In genomic region chr11:119550330-119550729, GRCh38 we compare ENCODE assay signal across 18 cellular contexts.
"Had no signal": no experiment of that assay in that cellular context is flagged by ENCODE, and none has a peak within 500 bp of the region (broad histone marks: within the 10 kb centered on the region; RNA-seq: fewer than 3 reads in every experiment).

No MANE protein-coding gene starts in this region.

- H3K36me3 Mint-ChIP-seq: memory B cell, natural killer cell, T-cell had no signal

- ATAC-seq: activated CD8-positive, alpha-beta T cell treated with anti-CD3 and anti-CD28 coated beads for 36 hours; activated T-cell treated with anti-CD3 and anti-CD28 coated beads, Interleukin-2, amount 50 U/mL, for 4 hours; natural killer cell; stimulated activated naive B cell treated with anti-CD40 and anti-IgM and Interleukin-4, amounts not matched to agents 10 μg/mL and 1 μg/mL and 100 μg/mL, for 72 hours; T-cell had no signal

- H3K9me3 ChIP-seq: adrenal gland, colonic mucosa, thyroid gland had no signal

- H3K4me3 Mint-ChIP-seq: activated CD8-positive, alpha-beta T cell treated with anti-CD3 and anti-CD28 coated beads for 36 hours; activated T-cell treated with anti-CD3 and anti-CD28 coated beads, Interleukin-2, amount 50 U/mL, for 4 hours; memory B cell; natural killer cell; stimulated activated naive B cell treated with anti-CD40 and anti-IgM and Interleukin-4, amounts not matched to agents 10 μg/mL and 1 μg/mL and 100 μg/mL, for 72 hours; T-cell had no signal

- H3K27me3 ChIP-seq: adrenal gland, colonic mucosa, thyroid gland, uterus had no signal

- H3K4me1 Mint-ChIP-seq: memory B cell; natural killer cell; stimulated activated naive B cell treated with anti-CD40 and anti-IgM and Interleukin-4, amounts not matched to agents 10 μg/mL and 1 μg/mL and 100 μg/mL, for 72 hours; T-cell had no signal

- H3K27me3 Mint-ChIP-seq: activated CD8-positive, alpha-beta T cell treated with anti-CD3 and anti-CD28 coated beads for 36 hours; memory B cell; stimulated activated naive B cell treated with anti-CD40 and anti-IgM and Interleukin-4, amounts not matched to agents 10 μg/mL and 1 μg/mL and 100 μg/mL, for 72 hours; T-cell had no signal

- H3K4me3 ChIP-seq: adrenal gland, colonic mucosa, left ventricle myocardium inferior, thyroid gland, uterus had no signal

- H3K27ac Mint-ChIP-seq: activated CD8-positive, alpha-beta T cell treated with anti-CD3 and anti-CD28 coated beads for 36 hours; memory B cell; natural killer cell; stimulated activated naive B cell treated with anti-CD40 and anti-IgM and Interleukin-4, amounts not matched to agents 10 μg/mL and 1 μg/mL and 100 μg/mL, for 72 hours; T-cell had no signal

- H3K4me1 ChIP-seq: adrenal gland, colonic mucosa, left ventricle myocardium inferior, thyroid gland, uterus had no signal

- H3K36me3 ChIP-seq: adrenal gland, colonic mucosa, left ventricle myocardium inferior, thyroid gland, uterus had no signal

- H3K9me3 Mint-ChIP-seq: activated CD8-positive, alpha-beta T cell treated with anti-CD3 and anti-CD28 coated beads for 36 hours; memory B cell; natural killer cell had no signal

- H3K27ac ChIP-seq: adrenal gland, colonic mucosa, left ventricle myocardium inferior, thyroid gland, uterus had no signal

- DNase-seq: activated CD4-positive, alpha-beta T cell treated with anti-CD3 and anti-CD28 coated beads for 48 hours; activated CD8-positive, alpha-beta T cell treated with anti-CD3 and anti-CD28 coated beads for 36 hours; activated effector memory CD4-positive, alpha-beta T cell treated with Interleukin-2 at 50 U/mL for 16 hours; activated naive CD4-positive, alpha-beta T cell treated with anti-CD3 and anti-CD28 coated beads, Interleukin-2, amount 50 U/mL, for 16 hours; activated T-cell treated with anti-CD3 and anti-CD28 coated beads, Interleukin-2, amount 50 U/mL, for 4 hours; central memory CD4-positive, alpha-beta T cell; colonic mucosa; left ventricle myocardium inferior; natural killer cell; posterior cingulate gyrus; stimulated activated CD4-positive, alpha-beta T cell treated with anti-CD3 and anti-CD28 coated beads, Interleukin-4, amount 100 ng/mL, for 1 hour; stimulated activated naive B cell treated with anti-CD40 and anti-IgM and Interleukin-4, amounts not matched to agents 10 μg/mL and 1 μg/mL and 100 μg/mL, for 72 hours; T-cell; T1000; thyroid gland; uterus had no signal
